In genomic region chr20:19750907-19751636, GRCh38 we compare ENCODE assay signal across 14 cellular contexts. TPM values are rescaled to one million over a fixed set of nuclear protein-coding genes. Genes with fewer than 3 reads are reported as not detected.
DNase-seq lines count a peak whose midpoint lies in the region; TF ChIP-seq lines count a peak whose summit lies in the region.
"Had no signal": no experiment of that assay in that cellular context is flagged by ENCODE, and none has a peak within 500 bp of the region (broad histone marks: within the 10 kb centered on the region; RNA-seq: fewer than 3 reads in every experiment).

No MANE protein-coding gene starts in this region.

- no peaks in the 10 kb centered on the region for H3K79me2 ChIP-seq in PC-9 (ENCODE audit: low read depth)

- DNase-seq in right atrium auricular region (ENCODE audit: low spot score) (peak; percentile 32), left ventricle myocardium inferior (no peak), PC-9 (no peak), fibroblast of the aortic adventitia (ENCODE audit: low read depth) (peak; percentile 15), type B pancreatic cell (ENCODE audit: extremely low spot score, unreplicated experiment) (peak; percentile 8), mesothelial cell of epicardium (ENCODE audit: low spot score in 2 of 2, unreplicated experiment in 2 of 2) (no peak), foreskin fibroblast (no peak)
- no peak for DNase-seq in activated CD4-positive, alpha-beta memory T cell treated with anti-CD3 and anti-CD28 coated beads for 36 hours
- DNase-seq: activated CD4-positive, alpha-beta T cell treated with anti-CD3 and anti-CD28 coated beads, Interleukin-2, amount 50 U/mL, for 1 hour; amygdala; mesenchymal stem cell; NCI-H1417; T-helper 17 cell had no signal

- H3K36me3 Mint-ChIP-seq in type B pancreatic cell (peaks cover 9% of the 10 kb centered on the region), mesothelial cell of epicardium (no peaks in the 10 kb centered on the region)
- no peaks in the 10 kb centered on the region for H3K36me3 Mint-ChIP-seq in activated CD4-positive, alpha-beta memory T cell treated with anti-CD3 and anti-CD28 coated beads for 36 hours

- no peaks in the 10 kb centered on the region for H3F3A ChIP-seq in PC-9 (ENCODE audit: insufficient read depth, low read depth)

- CTCF ChIA-PET in PC-9 (lab: Charles Lee): interaction anchor here (0.7 kb wide), 2 partner anchors 9 to 56 kb away, joined by 3 to 4 read pairs; no protein-coding TSS in a partner anchor
- CTCF ChIA-PET in activated CD4-positive, alpha-beta memory T cell treated with anti-CD3 and anti-CD28 coated beads for 36 hours (lab: Charles Lee): no interaction called here

- TF ChIP-seq CTCF in right atrium auricular region (IDR thresholded peaks at IDR 0.05): no peak
- TF ChIP-seq CTCF in left ventricle myocardium inferior (IDR thresholded peaks at IDR 0.05; ENCODE audit: borderline replicate concordance): no peak
- TF ChIP-seq CTCF in PC-9 (conservative IDR thresholded peaks at IDR 0.05): no peak
- TF ChIP-seq CTCF in fibroblast of the aortic adventitia (IDR thresholded peaks at IDR 0.05; ENCODE audit: insufficient read depth, low read length): no peak
- TF ChIP-seq CTCF in type B pancreatic cell (conservative IDR thresholded peaks at IDR 0.05): no peak
- no peak for TF ChIP-seq CTCF in mesothelial cell of epicardium (IDR thresholded peaks at IDR 0.05; ENCODE audit: unreplicated experiment)
- no peak for TF ChIP-seq CTCF in foreskin fibroblast (IDR thresholded peaks at IDR 0.05; ENCODE audit: low read depth, low read length)

- H3K9me3 Mint-ChIP-seq in type B pancreatic cell (peaks cover 18% of the 10 kb centered on the region), mesothelial cell of epicardium (peaks cover under 1% of the 10 kb centered on the region)
- H3K9me3 Mint-ChIP-seq in activated CD4-positive, alpha-beta memory T cell treated with anti-CD3 and anti-CD28 coated beads for 36 hours: peaks cover under 1% of the 10 kb centered on the region

- H3K27ac ChIP-seq in right atrium auricular region: no peak overlapping the region
- H3K27ac ChIP-seq in left ventricle myocardium inferior (replicated peaks): no peak overlapping the region
- no peak overlapping the region for H3K27ac ChIP-seq in PC-9
- H3K27ac ChIP-seq: suprapubic skin had no signal

- H3K9me3 ChIP-seq in right atrium auricular region (peaks cover 0 to under 1% of the 10 kb centered on the region in 2 donors), left ventricle myocardium inferior (replicated peaks) (no peaks in the 10 kb centered on the region), PC-9 (ENCODE audit: insufficient read depth, low read depth) (0 out of 2 replicates have a peak, but pooled peaks cover 5% of the 10 kb centered on the region)
- H3K9me3 ChIP-seq: suprapubic skin had no signal

- no peaks in the 10 kb centered on the region for H3K27me3 ChIP-seq in right atrium auricular region
- H3K27me3 ChIP-seq in left ventricle myocardium inferior (ENCODE audit: low read depth): no peaks in the 10 kb centered on the region
- H3K27me3 ChIP-seq in PC-9 (ENCODE audit: insufficient read depth, low read depth): no peaks in the 10 kb centered on the region
- H3K27me3 ChIP-seq: suprapubic skin had no signal

- H4K20me1 ChIP-seq in PC-9 (ENCODE audit: insufficient read depth): no peaks in the 10 kb centered on the region

- no peaks in the 10 kb centered on the region for H3K9me2 ChIP-seq in PC-9 (ENCODE audit: insufficient read depth)

- H3K4me3 Mint-ChIP-seq in type B pancreatic cell (peak overlapping the region; percentile 77), mesothelial cell of epicardium (no peak overlapping the region)
- no peak overlapping the region for H3K4me3 Mint-ChIP-seq in activated CD4-positive, alpha-beta memory T cell treated with anti-CD3 and anti-CD28 coated beads for 36 hours
- H3K4me3 Mint-ChIP-seq: T-helper 17 cell had no signal

- H3K4me1 ChIP-seq in right atrium auricular region (no peaks in the 10 kb centered on the region), left ventricle myocardium inferior (peaks cover 19% of the 10 kb centered on the region), PC-9 (replicated peaks; ENCODE audit: insufficient read depth) (peaks cover 3% of the 10 kb centered on the region)

- no peaks in the 10 kb centered on the region for H3K36me3 ChIP-seq in right atrium auricular region
- no peaks in the 10 kb centered on the region for H3K36me3 ChIP-seq in left ventricle myocardium inferior
- H3K36me3 ChIP-seq in PC-9 (ENCODE audit: low read depth): no peaks in the 10 kb centered on the region
- H3K36me3 ChIP-seq: suprapubic skin had no signal

- H3K4me1 Mint-ChIP-seq in type B pancreatic cell (ENCODE audit: unreplicated experiment) (peaks cover 29% of the 10 kb centered on the region), mesothelial cell of epicardium (peaks cover 14% of the 10 kb centered on the region)
- no peaks in the 10 kb centered on the region for H3K4me1 Mint-ChIP-seq in activated CD4-positive, alpha-beta memory T cell treated with anti-CD3 and anti-CD28 coated beads for 36 hours (ENCODE audit: low read depth)
- H3K4me1 Mint-ChIP-seq: T-helper 17 cell had no signal

- H3K4me3 ChIP-seq in right atrium auricular region (no peak overlapping the region), left ventricle myocardium inferior (no peak overlapping the region), PC-9 (no peak overlapping the region), fibroblast of the aortic adventitia (ENCODE audit: low read depth, low read length) (no peak overlapping the region), foreskin fibroblast (ENCODE audit: low read depth in 1 of 2, low read length in 2 of 2) (no peak overlapping the region)
- H3K4me3 ChIP-seq: suprapubic skin had no signal

- intact Hi-C loops in left ventricle myocardium inferior (cut with micrococcal nuclease): no loop called here
- intact Hi-C loops in PC-9 (cut with micrococcal nuclease; ENCODE audit: unreplicated experiment): no loop called here
- intact Hi-C loops in activated CD4-positive, alpha-beta memory T cell treated with anti-CD3 and anti-CD28 coated beads for 36 hours (cut with micrococcal nuclease): no loop called here

- H3K27me3 Mint-ChIP-seq in type B pancreatic cell (no peaks in the 10 kb centered on the region), mesothelial cell of epicardium (ENCODE audit: low read depth) (no peaks in the 10 kb centered on the region)
- H3K27me3 Mint-ChIP-seq in activated CD4-positive, alpha-beta memory T cell treated with anti-CD3 and anti-CD28 coated beads for 36 hours: peaks cover 16% of the 10 kb centered on the region

- H2AFZ ChIP-seq in PC-9: 0 out of 2 replicates have a peak overlapping the region, but pooled peaks have one; percentile 22

- H3K27ac Mint-ChIP-seq in type B pancreatic cell (peak overlapping the region; percentile 94), mesothelial cell of epicardium (no peak overlapping the region)
- no peak overlapping the region for H3K27ac Mint-ChIP-seq in activated CD4-positive, alpha-beta memory T cell treated with anti-CD3 and anti-CD28 coated beads for 36 hours
- H3K27ac Mint-ChIP-seq: T-helper 17 cell had no signal

- BruUV-seq in PC-9 (replicated peaks; lab: Mats Ljungman, UMichigan): no TSS peak

- POLR2A ChIA-PET in PC-9 (lab: Charles Lee; ENCODE audit: unreplicated experiment): interaction anchor here (0.7 kb wide), 1 partner anchor 1179 kb away, joined by 4 read pairs; no protein-coding TSS in a partner anchor
- POLR2A ChIA-PET in activated CD4-positive, alpha-beta memory T cell treated with anti-CD3 and anti-CD28 coated beads for 36 hours (lab: Charles Lee): no interaction called here

- no peak overlapping the region for H3K4me2 ChIP-seq in PC-9

RNA-seq across cellular contexts. Expression of gene RIN2, which starts 7.0 kb away (rescaled TPM):
- total RNA-seq in right atrium auricular region (10 to 100 TPM; 33.1 to 56.6 TPM), left ventricle myocardium inferior (48.8 TPM), PC-9 (2021) (39.0 and 46.2 TPM in 2 replicates), fibroblast of the aortic adventitia (ENCODE audit: low replicate concordance) (36.6 and 61.1 TPM in 2 replicates), type B pancreatic cell (ENCODE audit: low replicate concordance) (44.8 and 46.8 TPM in 2 replicates), mesothelial cell of epicardium (57.9 to 63.1 TPM (median 59.4 TPM) in 3 replicates)
- not detected for total RNA-seq in activated CD4-positive, alpha-beta memory T cell treated with anti-CD3 and anti-CD28 coated beads for 36 hours

Comparison
In these comparisons a context has a peak if more than half of its experiments do, and no peak if none do; other contexts are left out.
1. DNase-seq: peak in right atrium auricular region (single experiment), fibroblast of the aortic adventitia (single experiment) and type B pancreatic cell (single experiment); none in left ventricle myocardium inferior (single experiment), PC-9 (0 of 2), mesothelial cell of epicardium (0 of 2), foreskin fibroblast (0 of 2) and activated CD4-positive, alpha-beta memory T cell treated with anti-CD3 and anti-CD28 coated beads for 36 hours (single experiment).
2. RNA of gene RIN2, which starts 7.0 kb away (total RNA-seq): 36.6 to 61.1 TPM in fibroblast of the aortic adventitia, 57.9 to 63.1 TPM in mesothelial cell of epicardium, 33.1 to 56.6 TPM in right atrium auricular region, 48.8 TPM in left ventricle myocardium inferior (single experiment), 44.8 to 46.8 TPM in type B pancreatic cell and 39.0 to 46.2 TPM in PC-9; not detected in activated CD4-positive, alpha-beta memory T cell treated with anti-CD3 and anti-CD28 coated beads for 36 hours; every median in the first group is over 10 times any median in the second.